8 cellular contexts compared by ENCODE assay signal in the genomic region with DNA sequence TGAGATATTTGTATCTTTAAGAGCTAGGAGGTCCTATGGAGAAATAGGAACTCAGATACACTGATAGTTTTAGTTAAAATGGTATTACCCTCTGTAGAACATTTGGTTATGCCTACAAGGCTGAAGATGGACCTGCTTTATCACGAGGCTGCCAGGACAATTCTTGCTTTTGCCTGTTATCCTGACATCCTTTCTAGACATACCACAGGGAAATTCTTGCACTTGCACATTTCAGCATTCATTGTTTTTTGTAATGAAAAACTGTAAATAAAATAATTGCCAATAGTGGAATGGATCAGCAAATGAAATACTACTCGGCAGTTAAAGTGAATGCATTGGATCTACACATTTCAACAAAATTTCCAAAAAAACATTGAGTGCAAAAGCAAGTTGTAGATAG. TPM values are rescaled to one million over a fixed set of nuclear protein-coding genes. Genes with fewer than 3 reads are reported as not detected.
"Had no signal": no experiment of that assay in that cellular context is flagged by ENCODE, and none has a peak within 500 bp of the region (broad histone marks: within the 10 kb centered on the region; RNA-seq: fewer than 3 reads in every experiment).

No MANE protein-coding gene starts in this region.

- H3K4me3 ChIP-seq: GM12878 had no signal

- ATAC-seq: GM12878 had no signal

- FAIRE-seq: GM12878, GM12891, GM12892, GM18507, GM19239 had no signal

- DNase-seq: GDM1, GF-D8 had no signal

RNA-seq across cellular contexts. Expression of gene COL28A1, which starts 9.7 kb away (rescaled TPM):
- total RNA-seq: G401, GM12878 had no signal
